In the genomic region with DNA sequence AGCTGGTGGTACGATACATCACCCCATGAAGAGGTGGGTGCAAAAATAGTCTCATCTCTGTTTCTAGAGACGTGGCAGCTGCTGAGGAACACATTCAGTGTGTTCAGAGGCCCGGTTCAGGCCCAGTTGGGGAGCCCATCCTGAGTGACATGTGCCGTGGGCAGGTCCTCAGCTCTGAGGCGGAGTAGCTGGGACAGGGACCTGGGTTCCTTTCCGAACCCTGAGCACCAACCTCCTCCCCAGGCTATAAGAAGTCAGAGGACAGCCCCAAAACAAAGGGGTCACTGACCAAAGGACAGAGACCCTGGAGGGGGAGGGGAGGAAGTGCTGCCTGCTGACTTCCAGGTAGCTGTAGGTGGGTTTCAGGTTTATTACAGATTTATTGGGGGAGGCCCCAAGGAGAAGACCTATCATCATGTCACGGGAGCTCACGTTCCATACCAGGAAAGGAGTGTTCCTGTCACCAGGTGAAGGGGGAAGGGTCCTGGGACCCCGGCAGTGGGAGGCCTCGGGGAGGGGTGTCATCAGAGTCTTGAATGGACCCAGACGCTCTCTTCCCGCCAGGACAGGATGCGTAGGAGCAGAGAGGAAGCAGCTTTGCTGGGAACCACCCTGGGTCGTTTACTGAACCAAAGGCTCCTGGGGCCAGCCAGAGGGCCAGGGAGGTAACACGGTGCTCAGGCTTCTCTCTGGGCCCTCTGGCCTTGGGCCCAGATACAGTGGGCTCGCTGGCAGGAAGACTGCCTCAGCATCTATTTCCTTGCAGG, we compare ENCODE assay signal across 9 cellular contexts. TPM values are rescaled to one million over a fixed set of nuclear protein-coding genes. Genes with fewer than 3 reads are reported as not detected.
DNase-seq lines count a peak whose midpoint lies in the region; ATAC-seq and TF ChIP-seq lines count a peak whose summit lies in the region.
"Had no signal": no experiment of that assay in that cellular context is flagged by ENCODE, and none has a peak within 500 bp of the region (broad histone marks: within the 10 kb centered on the region; RNA-seq: fewer than 3 reads in every experiment).

No MANE protein-coding gene starts in this region.

- peak overlapping the region; percentile 95 for H3K27ac Mint-ChIP-seq in activated CD4-positive, alpha-beta T cell treated with anti-CD3 and anti-CD28 coated beads, Interleukin-2, amount 10 ng/mL, durations not matched to agents 24 days and 14 days

- H3K4me3 Mint-ChIP-seq in activated CD4-positive, alpha-beta T cell treated with anti-CD3 and anti-CD28 coated beads, Interleukin-2, amount 10 ng/mL, durations not matched to agents 24 days and 14 days = peak overlapping the region; percentile 84

- no peak for DNase-seq in activated CD4-positive, alpha-beta T cell treated with anti-CD3 and anti-CD28 coated beads, Interleukin-2, amount 10 ng/mL, durations not matched to agents 24 days and 14 days
- DNase-seq in activated CD4-positive, alpha-beta T cell treated with anti-CD3 and anti-CD28 coated beads, Interleukin-2, amount 50 U/mL, for 4 hours = no peak
- no peak for DNase-seq in Panc1 (ENCODE audit: low read depth, low spot score)
- peak; percentile 59 for DNase-seq in left cardiac atrium
- DNase-seq in NCI-H2029 treated with DMSO at 0.1 percent for 48 hours (lab: John Stamatoyannopoulos, UW) = no peak
- no peak for DNase-seq in hepatic stellate cell (ENCODE audit: low spot score)
- DNase-seq in lower leg skin (ENCODE audit: low spot score in 2 of 2) = no peak

- H3K27ac ChIP-seq in Panc1 (ENCODE audit: low read length) (0 out of 2 replicates have a peak overlapping the region, but pooled peaks have one; percentile 29), temporal lobe (ENCODE audit: low read depth, low read length) (peak overlapping the region; percentile 64)

- no peaks in the 10 kb centered on the region for H3K27me3 Mint-ChIP-seq in activated CD4-positive, alpha-beta T cell treated with anti-CD3 and anti-CD28 coated beads, Interleukin-2, amount 10 ng/mL, durations not matched to agents 24 days and 14 days

- no TSS peak for BruUV-seq in Panc1 (replicated peaks; lab: Mats Ljungman, UMichigan)

- peaks cover 50% of the 10 kb centered on the region for H3K4me1 Mint-ChIP-seq in activated CD4-positive, alpha-beta T cell treated with anti-CD3 and anti-CD28 coated beads, Interleukin-2, amount 10 ng/mL, durations not matched to agents 24 days and 14 days

- H3K27me3 ChIP-seq in Panc1 (ENCODE audit: control insufficient read depth, insufficient read depth, low read length) = no peaks in the 10 kb centered on the region

- peaks cover 7% of the 10 kb centered on the region for H3K36me3 Mint-ChIP-seq in activated CD4-positive, alpha-beta T cell treated with anti-CD3 and anti-CD28 coated beads, Interleukin-2, amount 10 ng/mL, durations not matched to agents 24 days and 14 days (ENCODE audit: low read depth)

- TF ChIP-seq CTCF in Panc1 (IDR thresholded peaks at IDR 0.05) (peak; percentile 51), lower leg skin (IDR thresholded peaks at IDR 0.05) (no peak)

- ATAC-seq in Panc1 (peak; percentile 2; the same call in 1 of the 2 replicates), left cardiac atrium (peak in 1 of 2 donors; percentile 0)

- peaks cover 54% of the 10 kb centered on the region for H3K4me1 ChIP-seq in Panc1 (ENCODE audit: control insufficient read depth, insufficient read depth, low read length)

- WGBS in lower leg skin, 2 donors = 24 to 38% methylated on average over 12 to 15 of the region's 16 CpGs

- CTCF ChIA-PET in Panc1 (lab: Charles Lee) = interaction anchor here (0.6 to 3.0 kb wide), 7 partner anchors 47 to 163 kb away, joined by 3 to 25 read pairs (median 5); a partner anchor contains a TSS

- in situ Hi-C loops in Panc1 (cut with HindIII; ENCODE audit: low pct_unique_long_range_greater_than_20kb, low sequenced_read_pairs) = no loop called here

- no peaks in the 10 kb centered on the region for H3K9me3 Mint-ChIP-seq in activated CD4-positive, alpha-beta T cell treated with anti-CD3 and anti-CD28 coated beads, Interleukin-2, amount 10 ng/mL, durations not matched to agents 24 days and 14 days

- TF ChIP-seq POLR2A in lower leg skin (IDR thresholded peaks at IDR 0.05) = no peak

- H3K36me3 ChIP-seq in Panc1 (ENCODE audit: control insufficient read depth, insufficient read depth, low read length) = no peaks in the 10 kb centered on the region
- H3K36me3 ChIP-seq: HAP-1 had no signal

- H3K4me3 ChIP-seq in Panc1 (ENCODE audit: low read depth in 2 of 2, low read length in 2 of 2) = no peak overlapping the region
- H3K4me3 ChIP-seq in lower leg skin (ENCODE audit: low read depth, poor library complexity, severe bottlenecking) = no peak overlapping the region
- H3K4me3 ChIP-seq: HAP-1 had no signal

- intact Hi-C loops in activated CD4-positive, alpha-beta T cell treated with anti-CD3 and anti-CD28 coated beads, Interleukin-2, amount 10 ng/mL, durations not matched to agents 24 days and 14 days (cut with micrococcal nuclease) = loop anchor here (1.0 to 2.0 kb wide), 3 partner anchors 37 to 298 kb away; a partner anchor contains a TSS
- intact Hi-C loops in Panc1 (cut with micrococcal nuclease; ENCODE audit: unreplicated experiment) (loop anchor here (2.0 to 10.0 kb wide), 2 partner anchors 113 to 297 kb away; a partner anchor contains a TSS), left cardiac atrium (cut with DNase I) (loop anchor here (1.0 to 10.0 kb wide), 4 partner anchors 113 to 297 kb away; a partner anchor contains a TSS), lower leg skin (cut with DNase I; ENCODE audit: low total_unique reads) (loop anchor here (2.0 to 10.0 kb wide), 2 partner anchors 113 to 297 kb away; a partner anchor contains a TSS)

- H3K9me3 ChIP-seq in Panc1 (ENCODE audit: control insufficient read depth, insufficient read depth, low read depth, low read length) = no peaks in the 10 kb centered on the region
- H3K9me3 ChIP-seq: HAP-1 had no signal

- POLR2A ChIA-PET in Panc1 (lab: Charles Lee) = no interaction called here

RNA-seq across cellular contexts. Expression of a gene that starts 4.9 kb away (rescaled TPM):
- 0.09 and 0.24 TPM in 2 replicates for total RNA-seq in activated CD4-positive, alpha-beta T cell treated with anti-CD3 and anti-CD28 coated beads, Interleukin-2, amount 10 ng/mL, durations not matched to agents 24 days and 14 days
- total RNA-seq in Panc1 (2021; ENCODE audit: unreplicated experiment) (3.1 TPM), left cardiac atrium (10 to 100 TPM; 26.6 to 28.5 TPM), temporal lobe (1.2 TPM), lower leg skin (10 to 100 TPM in 2 of 4 donors, 1 to 10 TPM in 2; 5.9 to 21.9 (median 8.9) TPM)
- 6.0 TPM for polyA plus RNA-seq in Panc1 (2012; ENCODE audit: insufficient read length)

RNA-seq across cellular contexts. Expression of a gene that starts 36.6 kb away (rescaled TPM):
- total RNA-seq in activated CD4-positive, alpha-beta T cell treated with anti-CD3 and anti-CD28 coated beads, Interleukin-2, amount 10 ng/mL, durations not matched to agents 24 days and 14 days = 14.3 and 16.5 TPM in 2 replicates
- total RNA-seq in Panc1 (2021; ENCODE audit: unreplicated experiment) (10.0 TPM), left cardiac atrium (1 to 10 TPM; 5.9 to 6.8 TPM), temporal lobe (58.0 TPM), lower leg skin (1 to 10 TPM; 4.8 to 8.7 (median 6.5) TPM)
- polyA plus RNA-seq in Panc1 (2012; ENCODE audit: insufficient read length) = 8.3 TPM
